Comparison of ENCODE assay signal across 1 cellular context in the genomic region with DNA sequence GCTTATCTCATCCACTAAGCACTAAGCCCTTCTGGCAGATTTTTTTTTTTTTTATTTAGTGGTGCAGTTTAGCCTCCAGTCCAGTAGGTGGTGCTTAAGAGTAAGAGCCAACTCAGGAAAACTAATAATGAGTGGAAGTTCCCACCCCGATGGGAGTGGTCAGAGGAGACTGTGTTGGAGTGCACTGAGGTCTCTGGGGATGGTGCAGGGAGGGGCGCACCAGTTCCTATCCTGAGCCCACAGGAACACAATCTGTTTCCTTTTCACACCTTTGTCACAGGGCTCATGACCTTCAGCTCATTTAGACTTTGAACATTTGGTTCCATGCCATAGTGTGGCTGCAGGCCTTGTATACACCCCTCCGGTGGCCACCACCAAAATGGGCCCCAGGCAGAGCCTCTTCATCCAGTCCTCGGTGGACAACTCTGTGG.
TF ChIP-seq lines count a peak whose summit lies in the region.

No MANE protein-coding gene starts in this region.

TF ChIP-seq in SK-N-SH, 30 proteins besides CTCF, POLR2A, EP300 and RAD21 (continued from another document):
- TF ChIP-seq, protein P1, sequence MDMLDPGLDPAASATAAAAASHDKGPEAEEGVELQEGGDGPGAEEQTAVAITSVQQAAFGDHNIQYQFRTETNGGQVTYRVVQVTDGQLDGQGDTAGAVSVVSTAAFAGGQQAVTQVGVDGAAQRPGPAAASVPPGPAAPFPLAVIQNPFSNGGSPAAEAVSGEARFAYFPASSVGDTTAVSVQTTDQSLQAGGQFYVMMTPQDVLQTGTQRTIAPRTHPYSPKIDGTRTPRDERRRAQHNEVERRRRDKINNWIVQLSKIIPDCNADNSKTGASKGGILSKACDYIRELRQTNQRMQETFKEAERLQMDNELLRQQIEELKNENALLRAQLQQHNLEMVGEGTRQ (IDR thresholded peaks at IDR 0.05; ENCODE audit: borderline replicate concordance, low read depth, low read length), result no peak
- TF ChIP-seq, protein P2, sequence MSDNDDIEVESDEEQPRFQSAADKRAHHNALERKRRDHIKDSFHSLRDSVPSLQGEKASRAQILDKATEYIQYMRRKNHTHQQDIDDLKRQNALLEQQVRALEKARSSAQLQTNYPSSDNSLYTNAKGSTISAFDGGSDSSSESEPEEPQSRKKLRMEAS (IDR thresholded peaks at IDR 0.05; ENCODE audit: low read depth), result no peak
- TF ChIP-seq MXI1 (IDR thresholded peaks at IDR 0.05; ENCODE audit: low read depth, low read length), result no peak
- TF ChIP-seq RCOR1 (IDR thresholded peaks at IDR 0.05; ENCODE audit: low read length), result no peak
